ENCODE assay signal across 1 cellular context in the genomic region with DNA sequence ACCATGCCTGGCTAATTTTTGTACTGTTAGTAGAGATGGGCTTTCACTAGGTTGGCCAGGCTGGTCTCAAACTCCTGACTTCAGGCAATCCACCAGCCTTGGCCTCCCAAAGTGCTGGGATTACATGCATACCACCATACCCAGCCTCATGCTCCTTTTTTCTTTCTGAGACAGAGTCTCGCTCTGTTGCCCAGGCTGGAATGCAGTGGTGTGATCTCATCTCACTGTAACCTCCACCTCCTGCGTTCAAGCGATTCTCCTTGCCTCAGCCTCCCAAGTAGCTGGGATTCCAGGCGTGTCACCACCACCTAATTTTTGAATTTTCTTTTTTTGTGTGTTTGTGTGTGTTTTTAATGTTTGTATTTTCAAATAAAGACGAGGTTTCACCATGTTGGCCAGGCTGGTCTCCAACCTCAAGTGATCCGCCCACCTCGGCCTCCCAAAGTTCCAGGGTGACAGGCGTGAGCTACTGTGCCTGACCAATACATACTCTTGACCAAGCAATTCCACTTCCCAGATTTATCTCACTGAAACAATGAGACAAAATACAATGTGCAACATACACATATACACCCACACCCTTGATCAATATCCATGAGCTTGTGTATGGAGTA.
TF ChIP-seq lines count a peak whose summit lies in the region.

No MANE protein-coding gene starts in this region.

TF ChIP-seq in H1, 55 proteins besides CTCF, POLR2A, EP300 and RAD21:
- TF ChIP-seq SIX5 (IDR thresholded peaks at IDR 0.05; ENCODE audit: low read depth, low read length) (no peak), CEBPB (IDR thresholded peaks at IDR 0.05; ENCODE audit: low read depth, low read length) (no peak), TAF1 (IDR thresholded peaks at IDR 0.05; ENCODE audit: low read depth, low read length) (no peak), SUZ12 (IDR thresholded peaks at IDR 0.05; ENCODE audit: low read length) (no peak), KDM4A (IDR thresholded peaks at IDR 0.05; ENCODE audit: low read depth, low read length, severe bottlenecking) (no peak), ZNF274 (IDR thresholded peaks at IDR 0.05; ENCODE audit: borderline replicate concordance, extremely low read depth, low read length) (no peak), SP1 (IDR thresholded peaks at IDR 0.05; ENCODE audit: low read depth, low read length) (no peak), CHD7 (IDR thresholded peaks at IDR 0.05; ENCODE audit: insufficient replicate concordance, low read length) (no peak), NANOG (IDR thresholded peaks at IDR 0.05; ENCODE audit: insufficient read depth, low read depth, low read length, poor library complexity, severe bottlenecking) (no peak), RFX5 (IDR thresholded peaks at IDR 0.05; ENCODE audit: borderline replicate concordance, low read depth, low read length) (no peak), EZH2 (IDR thresholded peaks at IDR 0.05; ENCODE audit: low read depth, low read length, severe bottlenecking) (no peak)
